In genomic region chr1:162587761-162588260, GRCh38 we compare ENCODE assay signal across 15 cellular contexts.
"Had no signal": no experiment of that assay in that cellular context is flagged by ENCODE, and none has a peak within 500 bp of the region (broad histone marks: within the 10 kb centered on the region; RNA-seq: fewer than 3 reads in every experiment).

No MANE protein-coding gene starts in this region.

- H3K27ac Mint-ChIP-seq: IgD-negative memory B cell had no signal

- H3K4me1 Mint-ChIP-seq: IgD-negative memory B cell had no signal

- H3K9me3 Mint-ChIP-seq: IgD-negative memory B cell had no signal

- H3K4me3 Mint-ChIP-seq: IgD-negative memory B cell had no signal

- H3K27ac ChIP-seq: HL-60, RWPE1 had no signal

- FAIRE-seq: HTR-8/SVneo, RCC 7860 had no signal

- DNase-seq: Kasumi-1, KBM-7, NCI-H1417 treated with DMSO at 0.1 percent for 48 hours, NCI-H146, NCI-H1930, NCI-H2107, NCI-H2227 treated with DMSO at 0.1 percent for 48 hours, NCI-H526 treated with DMSO at 0.1 percent for 48 hours, NCI-H748 treated with DMSO at 0.1 percent for 48 hours, SHP77 had no signal

- H3K27me3 Mint-ChIP-seq: IgD-negative memory B cell had no signal
